In the genomic region with DNA sequence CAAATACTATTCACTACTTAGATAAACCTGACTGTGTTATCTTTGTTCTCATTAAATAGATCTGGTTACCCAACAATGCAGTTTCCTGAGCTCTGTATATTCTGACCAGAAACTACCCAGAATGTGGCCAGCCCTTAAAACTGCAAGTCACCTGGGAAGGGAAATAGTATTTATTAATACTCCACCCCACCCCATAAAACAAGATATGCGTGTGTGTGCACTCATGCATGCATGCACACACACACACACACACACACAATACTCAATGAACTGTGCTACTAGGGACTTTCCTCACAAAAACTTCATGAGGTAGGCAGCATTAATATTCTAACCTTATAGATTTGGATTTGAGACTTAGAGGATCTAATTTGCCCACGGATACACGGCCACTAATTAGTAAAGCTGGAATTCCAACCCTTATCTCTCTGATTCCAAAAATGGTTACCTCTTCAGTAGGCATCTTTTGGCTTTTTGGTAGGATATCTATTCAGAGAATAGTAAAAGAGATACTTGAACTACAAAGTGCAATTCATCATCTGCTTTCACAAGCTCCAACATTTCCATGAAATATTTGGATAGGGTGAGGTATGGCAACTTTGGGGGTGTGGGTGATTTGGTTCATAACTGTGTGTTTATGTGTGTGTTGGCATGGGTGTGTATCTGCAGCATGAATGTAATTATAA, we compare ENCODE assay signal across 14 cellular contexts.
A peak's percentile ranks its signal among the peaks of the same experiment; 100 is the strongest.
DNase-seq lines count a peak whose midpoint lies in the region; ATAC-seq and TF ChIP-seq lines count a peak whose summit lies in the region.
"Had no signal": no experiment of that assay in that cellular context is flagged by ENCODE, and none has a peak within 500 bp of the region (broad histone marks: within the 10 kb centered on the region; RNA-seq: fewer than 3 reads in every experiment).

No MANE protein-coding gene starts in this region.

- H3K36me3 Mint-ChIP-seq in memory B cell: peaks cover 8% of the 10 kb centered on the region

- in situ Hi-C loops in GM13977 (cut with MboI; ENCODE audit: low pct_unique_long_range_greater_than_20kb, low sequenced_read_pairs, unreplicated experiment): no loop called here

- peak overlapping the region; percentile 88 for H3K27ac Mint-ChIP-seq in memory B cell
- H3K27ac Mint-ChIP-seq: activated CD4-positive, alpha-beta T cell treated with anti-CD3 and anti-CD28 coated beads for 36 hours had no signal

- no peak for TF ChIP-seq CTCF in GM13977 (IDR thresholded peaks at IDR 0.05; ENCODE audit: extremely low read depth, insufficient read depth, missing control alignments)

- DNase-seq in GM13977 (ENCODE audit: low spot score) (peak; percentile 11), memory B cell (ENCODE audit: low spot score in 2 of 2) (peak in 1 of 2 donors; percentile 6), occipital lobe (lab: John Stamatoyannopoulos, UW) (no peak), nucleus accumbens (lab: John Stamatoyannopoulos, UW) (no peak), HK-2 (ENCODE audit: unreplicated experiment) (no peak)
- DNase-seq in activated naive CD4-positive, alpha-beta T cell (lab: John Stamatoyannopoulos, UW): no peak
- DNase-seq: activated CD4-positive, alpha-beta T cell treated with anti-CD3 and anti-CD28 coated beads for 36 hours; activated gamma-delta T cell; cortex of kidney; NCI-H1417 treated with DMSO at 0.1 percent for 48 hours; ovary had no signal

- peaks cover 22% of the 10 kb centered on the region for H3K4me1 Mint-ChIP-seq in memory B cell
- H3K4me1 Mint-ChIP-seq: activated CD4-positive, alpha-beta T cell treated with anti-CD3 and anti-CD28 coated beads for 36 hours had no signal

- H3K27me3 Mint-ChIP-seq in memory B cell: no peaks in the 10 kb centered on the region

- H3K9me3 Mint-ChIP-seq in memory B cell: peaks cover 14% of the 10 kb centered on the region

- H3K4me3 Mint-ChIP-seq in memory B cell: peak overlapping the region; percentile 7
- H3K4me3 Mint-ChIP-seq: activated CD4-positive, alpha-beta T cell treated with anti-CD3 and anti-CD28 coated beads for 36 hours had no signal

- ATAC-seq in GM21381 (IDR thresholded peaks at IDR 0.05; ENCODE audit: unreplicated experiment) (peak; percentile 46), HG03460 (IDR thresholded peaks at IDR 0.05; ENCODE audit: unreplicated experiment) (peak; percentile 64), memory B cell (ENCODE audit: low read depth) (peak; percentile 93)
- ATAC-seq: activated CD4-positive, alpha-beta T cell treated with anti-CD3 and anti-CD28 coated beads for 36 hours; left lobe of liver had no signal
